8 cellular contexts compared by ENCODE assay signal in genomic region chr17:48611213-48611612, GRCh38. TPM values are rescaled to one million over a fixed set of nuclear protein-coding genes. Genes with fewer than 3 reads are reported as not detected.
DNase-seq lines count a peak whose midpoint lies in the region; ATAC-seq and TF ChIP-seq lines count a peak whose summit lies in the region.

No MANE protein-coding gene starts in this region.

- H3K36me3 ChIP-seq in thyroid gland, result no peaks in the 10 kb centered on the region

- no peak for TF ChIP-seq CTCF in 22Rv1 (IDR thresholded peaks at IDR 0.05)
- no peak for TF ChIP-seq CTCF in thyroid gland (IDR thresholded peaks at IDR 0.05)

- peaks cover 79% of the 10 kb centered on the region for H3K27me3 Mint-ChIP-seq in activated T-helper 1 cell treated with anti-CD3 and anti-CD28 coated beads, Interleukin-12 subunit alpha, Interleukin-12 subunit beta, Interleukin-2, Interleukin-4 antibody, amounts not matched to agents 30 ng/mL and 10 ng/mL and 1 ng/mL, durations not matched to agents 14 hours and 24 hours and 36 hours (ENCODE audit: insufficient read depth)
- H3K27me3 Mint-ChIP-seq in memory B cell, result peaks cover 33% of the 10 kb centered on the region

- H3K9me3 Mint-ChIP-seq in activated T-helper 1 cell treated with anti-CD3 and anti-CD28 coated beads, Interleukin-12 subunit alpha, Interleukin-12 subunit beta, Interleukin-2, Interleukin-4 antibody, amounts not matched to agents 30 ng/mL and 10 ng/mL and 1 ng/mL, durations not matched to agents 14 hours and 24 hours and 36 hours, result no peaks in the 10 kb centered on the region
- peaks cover 2% of the 10 kb centered on the region for H3K9me3 Mint-ChIP-seq in memory B cell

- ATAC-seq in memory B cell (ENCODE audit: low read depth) (peak; percentile 8), HG02759 (IDR thresholded peaks at IDR 0.05; ENCODE audit: unreplicated experiment) (no peak)

- no peaks in the 10 kb centered on the region for H3K36me3 Mint-ChIP-seq in activated T-helper 1 cell treated with anti-CD3 and anti-CD28 coated beads, Interleukin-12 subunit alpha, Interleukin-12 subunit beta, Interleukin-2, Interleukin-4 antibody, amounts not matched to agents 30 ng/mL and 10 ng/mL and 1 ng/mL, durations not matched to agents 14 hours and 24 hours and 36 hours (ENCODE audit: low read depth)
- peaks cover 2% of the 10 kb centered on the region for H3K36me3 Mint-ChIP-seq in memory B cell

- peaks cover 13 to 41% of the 10 kb centered on the region in 2 donors for H3K4me1 ChIP-seq in thyroid gland

- TF ChIP-seq POLR2A in thyroid gland (IDR thresholded peaks at IDR 0.05), result no peak

- peak overlapping the region; percentile 86 for H3K4me3 Mint-ChIP-seq in activated T-helper 1 cell treated with anti-CD3 and anti-CD28 coated beads, Interleukin-12 subunit alpha, Interleukin-12 subunit beta, Interleukin-2, Interleukin-4 antibody, amounts not matched to agents 30 ng/mL and 10 ng/mL and 1 ng/mL, durations not matched to agents 14 hours and 24 hours and 36 hours
- H3K4me3 Mint-ChIP-seq in memory B cell, result peak overlapping the region; percentile 89

- H3K4me1 Mint-ChIP-seq in activated T-helper 1 cell treated with anti-CD3 and anti-CD28 coated beads, Interleukin-12 subunit alpha, Interleukin-12 subunit beta, Interleukin-2, Interleukin-4 antibody, amounts not matched to agents 30 ng/mL and 10 ng/mL and 1 ng/mL, durations not matched to agents 14 hours and 24 hours and 36 hours (ENCODE audit: low read depth), result peaks cover 39% of the 10 kb centered on the region
- H3K4me1 Mint-ChIP-seq in memory B cell, result peaks cover 19% of the 10 kb centered on the region

- in situ Hi-C loops in KBM-7 (cut with MboI; ENCODE audit: low pct_unique_long_range_greater_than_20kb, low sequenced_read_pairs), result no loop called here

- H3K27me3 ChIP-seq in thyroid gland, result peaks cover 74% of the 10 kb centered on the region

- WGBS in thyroid gland, 2 donors, result 8 to 11% methylated on average over 22 of the region's 22 CpGs

- H3K27ac Mint-ChIP-seq in activated T-helper 1 cell treated with anti-CD3 and anti-CD28 coated beads, Interleukin-12 subunit alpha, Interleukin-12 subunit beta, Interleukin-2, Interleukin-4 antibody, amounts not matched to agents 30 ng/mL and 10 ng/mL and 1 ng/mL, durations not matched to agents 14 hours and 24 hours and 36 hours, result peak overlapping the region; percentile 32
- H3K27ac Mint-ChIP-seq in memory B cell, result peak overlapping the region; percentile 74

- DNase-seq in GM19238 (ENCODE audit: insufficient read length, low spot score) (peak; percentile 55), memory B cell (ENCODE audit: low spot score in 2 of 2) (no peak), KBM-7 (no peak), cerebellar cortex (ENCODE audit: low spot score) (no peak), thyroid gland (no peak)
- DNase-seq in activated T-helper 1 cell treated with anti-CD3 and anti-CD28 coated beads, Interleukin-12 subunit alpha, Interleukin-12 subunit beta, Interleukin-2, Interleukin-4 antibody, amounts not matched to agents 30 ng/mL and 10 ng/mL and 1 ng/mL, durations not matched to agents 14 hours and 24 hours and 36 hours (ENCODE audit: low spot score), result no peak

- intact Hi-C loops in activated T-helper 1 cell treated with anti-CD3 and anti-CD28 coated beads, Interleukin-12 subunit alpha, Interleukin-12 subunit beta, Interleukin-2, Interleukin-4 antibody, amounts not matched to agents 30 ng/mL and 10 ng/mL and 1 ng/mL, durations not matched to agents 14 hours and 24 hours and 36 hours (cut with micrococcal nuclease), result loop anchor here (2.0 to 10.0 kb wide), 3 partner anchors 14 to 766 kb away; partner anchors contain the start of genes IGF2BP1 and SCRN2
- intact Hi-C loops in thyroid gland (cut with DNase I), result loop anchor here (10.0 kb wide), 1 partner anchor 276 kb away; no protein-coding TSS in a partner anchor

- H3K27ac ChIP-seq in 22Rv1, result peak overlapping the region; percentile 96
- H3K27ac ChIP-seq in thyroid gland, result no peak overlapping the region

- peak overlapping the region in 1 of 3 donors; percentile 22 for H3K4me3 ChIP-seq in thyroid gland (replicated peaks in 1 of 3)

- H3K9me3 ChIP-seq in thyroid gland, result no peaks in the 10 kb centered on the region

RNA-seq across cellular contexts. Expression of gene HOXB7, which starts 0.4 kb away (rescaled TPM):
- total RNA-seq in activated T-helper 1 cell treated with anti-CD3 and anti-CD28 coated beads, Interleukin-12 subunit alpha, Interleukin-12 subunit beta, Interleukin-2, Interleukin-4 antibody, amounts not matched to agents 30 ng/mL and 10 ng/mL and 1 ng/mL, durations not matched to agents 14 hours and 24 hours and 36 hours, result 0.49 and 0.51 TPM in 2 replicates
- 1 to 10 TPM in 3 of 4 donors, not detected in 1; 1.0 to 2.8 (median 1.3) TPM for total RNA-seq in thyroid gland

RNA-seq across cellular contexts. Expression of gene HOXB8, which starts 3.9 kb away (rescaled TPM):
- not detected in 2 replicates for total RNA-seq in activated T-helper 1 cell treated with anti-CD3 and anti-CD28 coated beads, Interleukin-12 subunit alpha, Interleukin-12 subunit beta, Interleukin-2, Interleukin-4 antibody, amounts not matched to agents 30 ng/mL and 10 ng/mL and 1 ng/mL, durations not matched to agents 14 hours and 24 hours and 36 hours
- total RNA-seq in thyroid gland, result 1 to 10 TPM in 1 of 4 donors, not detected in 3; 1.4 TPM

RNA-seq across cellular contexts. Expression of gene HOXB6, which starts 6.4 kb away (rescaled TPM):
- total RNA-seq in activated T-helper 1 cell treated with anti-CD3 and anti-CD28 coated beads, Interleukin-12 subunit alpha, Interleukin-12 subunit beta, Interleukin-2, Interleukin-4 antibody, amounts not matched to agents 30 ng/mL and 10 ng/mL and 1 ng/mL, durations not matched to agents 14 hours and 24 hours and 36 hours, result 0.71 and 0.99 TPM in 2 replicates
- total RNA-seq in thyroid gland, result 1 to 10 TPM in 2 of 4 donors, under 1 TPM in 2; 0.54 to 4.2 (median 1.3) TPM

RNA-seq across cellular contexts. Expression of gene HOXB9, which starts 14.9 kb away (rescaled TPM):
- 0.27 and 0.39 TPM in 2 replicates for total RNA-seq in activated T-helper 1 cell treated with anti-CD3 and anti-CD28 coated beads, Interleukin-12 subunit alpha, Interleukin-12 subunit beta, Interleukin-2, Interleukin-4 antibody, amounts not matched to agents 30 ng/mL and 10 ng/mL and 1 ng/mL, durations not matched to agents 14 hours and 24 hours and 36 hours
- not detected for total RNA-seq in thyroid gland

RNA-seq across cellular contexts. Expression of gene HOXB5, which starts 17.6 kb away (rescaled TPM):
- 0.10 TPM in 1 of 2 replicates, not detected in the other for total RNA-seq in activated T-helper 1 cell treated with anti-CD3 and anti-CD28 coated beads, Interleukin-12 subunit alpha, Interleukin-12 subunit beta, Interleukin-2, Interleukin-4 antibody, amounts not matched to agents 30 ng/mL and 10 ng/mL and 1 ng/mL, durations not matched to agents 14 hours and 24 hours and 36 hours
- total RNA-seq in thyroid gland, result 1 to 10 TPM in 1 of 4 donors, under 1 TPM in 2, not detected in 1; 0.11 to 1.6 (median 0.49) TPM
